17 cellular contexts compared by ENCODE assay signal in genomic region chrX:29231800-29232199, GRCh38.
DNase-seq lines count a peak whose midpoint lies in the region; ATAC-seq, FAIRE-seq and TF ChIP-seq lines count a peak whose summit lies in the region.
"Had no signal": no experiment of that assay in that cellular context is flagged by ENCODE, and none has a peak within 500 bp of the region (broad histone marks: within the 10 kb centered on the region; RNA-seq: fewer than 3 reads in every experiment).

No MANE protein-coding gene starts in this region.

- no peak overlapping the region for H3K27ac ChIP-seq in ovary
- no peak overlapping the region for H3K27ac ChIP-seq in lower lobe of right lung
- H3K27ac ChIP-seq: tibial artery had no signal

- in situ Hi-C loops in GM13977 (cut with MboI; ENCODE audit: low pct_unique_long_range_greater_than_20kb, low sequenced_read_pairs, unreplicated experiment): no loop called here

- H3K4me3 ChIP-seq in fibroblast of villous mesenchyme (ENCODE audit: low read depth, low read length) (no peak overlapping the region), ovary (no peak overlapping the region), lower lobe of right lung (no peak overlapping the region)
- H3K4me3 ChIP-seq: tibial artery had no signal

- TF ChIP-seq POLR2A in ovary (IDR thresholded peaks at IDR 0.05): no peak

- FAIRE-seq in TTC549 (lab: Jason Lieb, UNC): peak; percentile 74

- TF ChIP-seq EP300 in ovary (IDR thresholded peaks at IDR 0.05): no peak

- 28 to 46% (median 37%) methylated on average over 2 of the region's 2 CpGs for WGBS in ovary, 3 donors

- H3K9me3 ChIP-seq in ovary: no peaks in the 10 kb centered on the region
- no peaks in the 10 kb centered on the region for H3K9me3 ChIP-seq in lower lobe of right lung
- H3K9me3 ChIP-seq: tibial artery had no signal

- peak; percentile 30 for TF ChIP-seq CTCF in GM13977 (IDR thresholded peaks at IDR 0.05; ENCODE audit: extremely low read depth, insufficient read depth, missing control alignments)
- TF ChIP-seq CTCF in fibroblast of villous mesenchyme (IDR thresholded peaks at IDR 0.05; ENCODE audit: insufficient read depth, low read depth, low read length): peak; percentile 21
- TF ChIP-seq CTCF in ovary (IDR thresholded peaks at IDR 0.05): no peak
- TF ChIP-seq CTCF in lower lobe of right lung (IDR thresholded peaks at IDR 0.05): no peak

- H3K4me1 ChIP-seq in ovary (ENCODE audit: insufficient read depth) (no peaks in the 10 kb centered on the region), lower lobe of right lung (no peaks in the 10 kb centered on the region)
- H3K4me1 ChIP-seq: tibial artery had no signal

- ATAC-seq in HG03135 (IDR thresholded peaks at IDR 0.05; ENCODE audit: unreplicated experiment): no peak
- no peak for ATAC-seq in lower lobe of right lung
- ATAC-seq: right cardiac atrium had no signal

- H3K27me3 ChIP-seq in ovary (no peaks in the 10 kb centered on the region), lower lobe of right lung (ENCODE audit: low read depth) (no peaks in the 10 kb centered on the region)
- H3K27me3 ChIP-seq: tibial artery had no signal

- intact Hi-C loops in ovary (cut with DNase I) (no loop called here), lower lobe of right lung (cut with DNase I) (no loop called here)

- H3K36me3 ChIP-seq in ovary: no peaks in the 10 kb centered on the region
- H3K36me3 ChIP-seq in lower lobe of right lung: no peaks in the 10 kb centered on the region
- H3K36me3 ChIP-seq: tibial artery had no signal

- DNase-seq in A172 (ENCODE audit: low spot score): peak; percentile 25
- DNase-seq in GM13977 (ENCODE audit: low spot score): no peak
- DNase-seq in fibroblast of villous mesenchyme (ENCODE audit: low read depth): no peak
- no peak for DNase-seq in ovary
- no peak for DNase-seq in COLO668 (lab: John Stamatoyannopoulos, UW; ENCODE audit: unreplicated experiment)
- no peak for DNase-seq in lower lobe of right lung
- DNase-seq: activated CD4-positive, CD25-positive, alpha-beta regulatory T cell treated with anti-CD3 and anti-CD28 coated beads, Interleukin-2, amount 50 U/mL, for 72 hours; CD4-positive, CD25-positive, alpha-beta regulatory T cell; cerebellar nuclear complex; H7; midbrain; NCI-H2171 treated with DMSO at 0.1 percent for 48 hours; right cardiac atrium; SHP77; tibial artery had no signal

Comparison
In these comparisons a context has a peak if more than half of its experiments do, and no peak if none do; other contexts are left out.
1. CTCF ChIP-seq: peak in GM13977 (single experiment) and fibroblast of villous mesenchyme (single experiment); none in ovary (0 of 3) and lower lobe of right lung (single experiment).